14 cellular contexts compared by ENCODE assay signal in genomic region chr2:62071760-62072680, GRCh38.
"Had no signal": no experiment of that assay in that cellular context is flagged by ENCODE, and none has a peak within 500 bp of the region (broad histone marks: within the 10 kb centered on the region; RNA-seq: fewer than 3 reads in every experiment).

No MANE protein-coding gene starts in this region.

- H3K27me3 ChIP-seq: colonic mucosa, foreskin keratinocyte, ovary, right atrium auricular region, tibial artery, upper lobe of left lung, uterus had no signal

- DNase-seq: colonic mucosa; naive thymus-derived CD4-positive, alpha-beta T cell; nucleus accumbens; ovary; stimulated activated CD4-positive, alpha-beta T cell treated with anti-CD3 and anti-CD28 coated beads, Interleukin-2, amount 100 ng/mL, for 48 hours; stimulated activated CD8-positive, alpha-beta memory T cell treated with anti-CD3 and anti-CD28 coated beads, Interleukin-4, amount 100 ng/mL, for 48 hours; stimulated activated naive CD8-positive, alpha-beta T cell treated with anti-CD3 and anti-CD28 coated beads, Interleukin-15, Interleukin-2, amounts not matched to agents 100 U/mL and 50 U/mL, for 24 hours; tibial artery had no signal

- H3K36me3 ChIP-seq: colonic mucosa, ovary, right atrium auricular region, uterus had no signal

- H3K4me3 ChIP-seq: colonic mucosa, ovary, right atrium auricular region, smooth muscle cell, tibial artery, upper lobe of left lung, uterus had no signal

- H3K9me3 ChIP-seq: colonic mucosa, uterus had no signal

- H3K4me2 ChIP-seq: smooth muscle cell had no signal

- H3K27ac ChIP-seq: colonic mucosa, foreskin keratinocyte, ovary, right atrium auricular region, tibial artery, upper lobe of left lung had no signal

- ATAC-seq: foreskin keratinocyte; naive thymus-derived CD4-positive, alpha-beta T cell; stimulated activated effector memory CD8-positive, alpha-beta T cell treated with anti-CD3 and anti-CD28 coated beads, Interleukin-12 subunit alpha, Interleukin-12 subunit beta, amount 100 ng/mL, for 72 hours; stimulated activated naive CD8-positive, alpha-beta T cell treated with anti-CD3 and anti-CD28 coated beads, Interleukin-15, Interleukin-2, amounts not matched to agents 100 U/mL and 50 U/mL, for 24 hours had no signal

- H3K4me1 ChIP-seq: colonic mucosa, foreskin keratinocyte, right atrium auricular region, upper lobe of left lung, uterus had no signal
